Comparison of ENCODE assay signal across 8 cellular contexts in genomic region chr7:96157856-96158255, GRCh38.
"Had no signal": no experiment of that assay in that cellular context is flagged by ENCODE, and none has a peak within 500 bp of the region (broad histone marks: within the 10 kb centered on the region; RNA-seq: fewer than 3 reads in every experiment).

No MANE protein-coding gene starts in this region.

- H2AFZ ChIP-seq: GM23248 had no signal

- ATAC-seq: K562 had no signal

- DNase-seq: GM23248, H9, HCEC 1CT, IMR-90 had no signal

- H3K27ac ChIP-seq: GM23248 had no signal

- H3K9ac ChIP-seq: GM23248 had no signal

- H3K4me3 ChIP-seq: GM23248, K562 had no signal

- FAIRE-seq: H1, H54, HTR-8/SVneo had no signal
